In genomic region chr13:19862511-19863313, GRCh38 we compare ENCODE assay signal across 8 cellular contexts. TPM values are rescaled to one million over a fixed set of nuclear protein-coding genes. Genes with fewer than 3 reads are reported as not detected.
DNase-seq lines count a peak whose midpoint lies in the region; ATAC-seq and TF ChIP-seq lines count a peak whose summit lies in the region.

No MANE protein-coding gene starts in this region.

- WGBS in iPS DF 6.9 (ENCODE audit: insufficient coverage, insufficient read length) = no CpG with 5 or more reads among the region's 65 CpGs

- peak overlapping the region; percentile 78 to 79 for H3K4me3 ChIP-seq in ascending aorta
- H3K4me3 ChIP-seq in iPS DF 6.9 (ENCODE audit: low read length) = peak overlapping the region; percentile 64
- H3K4me3 ChIP-seq in gastrocnemius medialis = peak overlapping the region; percentile 72 to 82 (median 78)

- H3K36me3 ChIP-seq in ascending aorta = no peaks in the 10 kb centered on the region
- H3K36me3 ChIP-seq in iPS DF 6.9 (ENCODE audit: control insufficient read depth, insufficient read depth, low read length) = no peaks in the 10 kb centered on the region
- no peaks in the 10 kb centered on the region for H3K36me3 ChIP-seq in gastrocnemius medialis

- H3K27ac ChIP-seq in ascending aorta = peak overlapping the region; percentile 97 to 99
- no peak overlapping the region for H3K27ac ChIP-seq in iPS DF 6.9 (ENCODE audit: low read length)
- H3K27ac ChIP-seq in gastrocnemius medialis = peak overlapping the region; percentile 89 to 98 (median 92)

- H3K4me1 ChIP-seq in ascending aorta (peaks cover 4 to 26% of the 10 kb centered on the region in 2 donors), iPS DF 6.9 (ENCODE audit: control insufficient read depth, insufficient read depth, low read length) (no peaks in the 10 kb centered on the region), gastrocnemius medialis (peaks cover 16 to 17% of the 10 kb centered on the region in 2 donors)

- intact Hi-C loops in ascending aorta (cut with DNase I) = loop anchor here (1.0 to 10.0 kb wide), 7 partner anchors 16 to 842 kb away; partner anchors contain the start of genes IFT88, IL17D, MPHOSPH8 and PSPC1
- intact Hi-C loops in gastrocnemius medialis (cut with DNase I; ENCODE audit: low total_unique reads) = loop anchor here (1.0 kb wide), 2 partner anchors 80 to 96 kb away; partner anchors contain the start of genes PSPC1 and ZMYM2

- H3K9me3 ChIP-seq in ascending aorta = no peaks in the 10 kb centered on the region
- H3K9me3 ChIP-seq in iPS DF 6.9 (ENCODE audit: control insufficient read depth, insufficient read depth, low read length) = no peaks in the 10 kb centered on the region
- H3K9me3 ChIP-seq in gastrocnemius medialis = no peaks in the 10 kb centered on the region

- H3K27me3 ChIP-seq in ascending aorta = no peaks in the 10 kb centered on the region
- H3K27me3 ChIP-seq in iPS DF 6.9 (ENCODE audit: control insufficient read depth, insufficient read depth, low read length) = no peaks in the 10 kb centered on the region
- H3K27me3 ChIP-seq in gastrocnemius medialis = no peaks in the 10 kb centered on the region

- DNase-seq in NCI-H1092 treated with DMSO at 0.1 percent for 48 hours (lab: John Stamatoyannopoulos, UW) (peak; percentile 44), NCI-H1092 (lab: John Stamatoyannopoulos, UW) (no peak), T follicular helper cell (ENCODE audit: low read depth) (peak; percentile 26), ascending aorta (ENCODE audit: low spot score in 2 of 2) (peak in 1 of 2 donors; percentile 68), iPS DF 6.9 (ENCODE audit: low read depth, low spot score) (no peak), gastrocnemius medialis (peak; percentile 4 to 21)

- TF ChIP-seq POLR2A in gastrocnemius medialis (IDR thresholded peaks at IDR 0.05) = no peak

- ATAC-seq in HG03066 (IDR thresholded peaks at IDR 0.05; ENCODE audit: low read depth, unreplicated experiment) = peak; percentile 2
- ATAC-seq in gastrocnemius medialis = peak; percentile 13 to 16
- no peak for ATAC-seq in HG03280 (IDR thresholded peaks at IDR 0.05; ENCODE audit: unreplicated experiment)

- no peak for TF ChIP-seq CTCF in ascending aorta (IDR thresholded peaks at IDR 0.05)
- TF ChIP-seq CTCF in gastrocnemius medialis (IDR thresholded peaks at IDR 0.05 in 4 of 5, conservative IDR thresholded peaks at IDR 0.05 in 1 of 5) = no peak

- in situ Hi-C loops in gastrocnemius medialis (cut with MboI; ENCODE audit: low sequenced_read_pairs in 4 of 4) = loop anchor here in 2 of 4 donors (10.0 to 25.0 kb wide), 4 partner anchors 88 to 228 kb away; partner anchors contain the start of genes MPHOSPH8 (in 2 of the 2) and ZMYM2 (in 1 of the 2)

RNA-seq across cellular contexts. Expression of gene ZMYM5, which starts 0.7 kb away (rescaled TPM):
- 14.2 TPM for total RNA-seq in ascending aorta
- 10 to 100 TPM in 2 of 4 donors, 1 to 10 TPM in 2; 7.8 to 13.8 (median 10.2) TPM for total RNA-seq in gastrocnemius medialis

Comparison
In these comparisons a context has a peak if more than half of its experiments do, and no peak if none do; other contexts are left out.
1. DNase-seq: peak in NCI-H1092 treated with DMSO at 0.1 percent for 48 hours (single experiment), T follicular helper cell (single experiment) and gastrocnemius medialis (2 of 2); none in NCI-H1092 (single experiment) and iPS DF 6.9 (single experiment).
2. Peak in every context shown above with its lines, with median percentiles within 50 percentile points of each other: H3K4me3 ChIP-seq.